In the genomic region with DNA sequence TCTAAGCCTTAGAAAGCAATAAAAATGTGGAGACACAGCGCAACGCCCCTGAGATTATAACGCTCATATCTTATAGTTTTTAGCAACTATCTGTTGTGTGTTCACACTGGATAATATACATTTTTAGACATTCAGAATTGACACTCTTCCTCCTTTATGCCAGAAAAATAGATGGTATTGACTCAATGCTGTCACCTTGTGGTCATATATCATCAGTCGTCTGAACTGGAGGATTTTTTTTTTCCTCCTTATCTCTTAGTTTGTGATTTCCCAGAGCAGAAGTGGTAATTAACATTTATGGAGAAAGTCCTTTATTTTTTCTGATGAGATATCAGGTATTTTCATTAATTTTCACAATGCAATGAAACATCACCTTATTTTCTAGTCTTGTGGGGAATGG, we compare ENCODE assay signal across 9 cellular contexts.
DNase-seq lines count a peak whose midpoint lies in the region; ATAC-seq and TF ChIP-seq lines count a peak whose summit lies in the region.
"Had no signal": no experiment of that assay in that cellular context is flagged by ENCODE, and none has a peak within 500 bp of the region (broad histone marks: within the 10 kb centered on the region; RNA-seq: fewer than 3 reads in every experiment).

No MANE protein-coding gene starts in this region.

- no peaks in the 10 kb centered on the region for H4K20me1 ChIP-seq in PC-9 (ENCODE audit: insufficient read depth)

- no peak overlapping the region for H3K4me2 ChIP-seq in PC-9

- H3K27me3 ChIP-seq in PC-9 (ENCODE audit: insufficient read depth, low read depth) (no peaks in the 10 kb centered on the region), tibial artery (no peaks in the 10 kb centered on the region)
- H3K27me3 ChIP-seq: uterus had no signal

- no peak overlapping the region for H3K4me3 ChIP-seq in PC-9
- peak overlapping the region; percentile 3 for H3K4me3 ChIP-seq in fibroblast of pulmonary artery (replicated peaks; ENCODE audit: low read depth, low read length)
- no peak overlapping the region for H3K4me3 ChIP-seq in tibial artery
- H3K4me3 ChIP-seq: uterus had no signal

- POLR2A ChIA-PET in PC-9 (lab: Charles Lee; ENCODE audit: unreplicated experiment): no interaction called here

- no peak overlapping the region for H2AFZ ChIP-seq in PC-9

- no peak overlapping the region for H3K27ac ChIP-seq in PC-9
- H3K27ac ChIP-seq in tibial artery: no peak overlapping the region
- H3K27ac ChIP-seq: uterus had no signal

- H3K36me3 ChIP-seq in PC-9 (ENCODE audit: low read depth): no peaks in the 10 kb centered on the region
- H3K36me3 ChIP-seq in tibial artery: no peaks in the 10 kb centered on the region
- H3K36me3 ChIP-seq: uterus had no signal

- no peaks in the 10 kb centered on the region for H3K9me2 ChIP-seq in PC-9 (ENCODE audit: insufficient read depth)

- CTCF ChIA-PET in PC-9 (lab: Charles Lee): no interaction called here

- no peaks in the 10 kb centered on the region for H3F3A ChIP-seq in PC-9 (ENCODE audit: insufficient read depth, low read depth)

- peak; percentile 4 for DNase-seq in SIG-M5 treated with dmso at 0.1 percent for 504 hours (lab: John Stamatoyannopoulos, UW; ENCODE audit: unreplicated experiment)
- no peak for DNase-seq in SIG-M5 (lab: John Stamatoyannopoulos, UW)
- no peak for DNase-seq in PC-9
- DNase-seq in fibroblast of pulmonary artery (ENCODE audit: low read depth): peak; percentile 45
- no peak for DNase-seq in tibial artery
- DNase-seq: uterus had no signal

- H3K9me3 ChIP-seq in PC-9 (ENCODE audit: insufficient read depth, low read depth) (no peaks in the 10 kb centered on the region), tibial artery (no peaks in the 10 kb centered on the region)
- H3K9me3 ChIP-seq: uterus had no signal

- no TSS peak for BruUV-seq in PC-9 (replicated peaks; lab: Mats Ljungman, UMichigan)

- peak; percentile 63 for TF ChIP-seq CTCF in PC-9 (conservative IDR thresholded peaks at IDR 0.05)
- peak; percentile 72 for TF ChIP-seq CTCF in fibroblast of pulmonary artery (IDR thresholded peaks at IDR 0.05; ENCODE audit: low read length, missing control alignments)
- peak; percentile 8 to 26 for TF ChIP-seq CTCF in tibial artery (IDR thresholded peaks at IDR 0.05)

- H3K4me1 ChIP-seq in PC-9 (replicated peaks; ENCODE audit: insufficient read depth) (no peaks in the 10 kb centered on the region), tibial artery (no peaks in the 10 kb centered on the region)
- H3K4me1 ChIP-seq: uterus had no signal

- intact Hi-C loops in PC-9 (cut with micrococcal nuclease; ENCODE audit: unreplicated experiment): loop anchor here (10.0 kb wide), 1 partner anchor 500 kb away; no protein-coding TSS in a partner anchor
- intact Hi-C loops in tibial artery (cut with DNase I; ENCODE audit: low total_unique reads): loop anchor here (10.0 kb wide), 1 partner anchor 820 kb away; a partner anchor contains a TSS

- H3K79me2 ChIP-seq in PC-9 (ENCODE audit: low read depth): no peaks in the 10 kb centered on the region

- ATAC-seq in HG03460 (IDR thresholded peaks at IDR 0.05; ENCODE audit: unreplicated experiment): no peak
- ATAC-seq in GM19467 (IDR thresholded peaks at IDR 0.05; ENCODE audit: unreplicated experiment): no peak
- no peak for ATAC-seq in HG03378 (IDR thresholded peaks at IDR 0.05; ENCODE audit: unreplicated experiment)

Comparison
In these comparisons a context has a peak if more than half of its experiments do, and no peak if none do; other contexts are left out.
1. DNase-seq: peak in SIG-M5 treated with dmso at 0.1 percent for 504 hours (single experiment) and fibroblast of pulmonary artery (single experiment); none in SIG-M5 (single experiment), PC-9 (0 of 2) and tibial artery (0 of 2).
2. CTCF ChIP-seq: peak in every context shown above with its lines; median percentile 72 in fibroblast of pulmonary artery; 63 in PC-9; 17 in tibial artery.